7 cellular contexts compared by ENCODE assay signal in genomic region chr5:54610197-54610898, GRCh38.
DNase-seq lines count a peak whose midpoint lies in the region; ATAC-seq, FAIRE-seq and TF ChIP-seq lines count a peak whose summit lies in the region.

No MANE protein-coding gene starts in this region.

- CTCF ChIA-PET in IMR-90 (lab: Yijun Ruan, JAX): no interaction called here

- intact Hi-C loops in IMR-90 (cut with micrococcal nuclease) (no loop called here), vagina (cut with DNase I) (no loop called here)

- dilution Hi-C loops in IMR-90 (cut with HindIII; ENCODE audit: low sequenced_read_pairs, unreplicated experiment): no loop called here

- no peak overlapping the region for H3K56ac ChIP-seq in IMR-90 (ENCODE audit: extremely low read depth, insufficient read depth, low read length)

- no peak overlapping the region for H2AFZ ChIP-seq in IMR-90 (replicated peaks; ENCODE audit: low read length, poor library complexity)
- no peak overlapping the region for H2AFZ ChIP-seq in astrocyte (ENCODE audit: low read depth, low read length)

- TF ChIP-seq POLR2A in IMR-90 (IDR thresholded peaks at IDR 0.05; ENCODE audit: low read depth, low read length) (no peak), vagina (IDR thresholded peaks at IDR 0.05) (no peak)

- TF ChIP-seq RAD21 in IMR-90 (IDR thresholded peaks at IDR 0.05; ENCODE audit: low read length): no peak

- peak overlapping the region; percentile 78; the same call in 1 of the 3 replicates for H2BK15ac ChIP-seq in IMR-90 (ENCODE audit: low read depth, low read length)

- in situ Hi-C loops in IMR-90 (cut with MboI; ENCODE audit: low sequenced_read_pairs): no loop called here

- H3K18ac ChIP-seq in IMR-90 (ENCODE audit: low read depth, low read length): no peak overlapping the region

- H3K27ac ChIP-seq in IMR-90 (ENCODE audit: insufficient read depth, low read length) (no peak overlapping the region), astrocyte (ENCODE audit: low read depth, low read length) (no peak overlapping the region), vagina (no peak overlapping the region)

- no peaks in the 10 kb centered on the region for H3K27me3 Mint-ChIP-seq in astrocyte (ENCODE audit: low read depth, unreplicated experiment)

- H3K79me1 ChIP-seq in IMR-90 (ENCODE audit: low read depth in 1 of 2, low read length in 2 of 2): 0 out of 4 replicates have a peak, but pooled peaks cover 0 to 3% of the 10 kb centered on the region in 2 experiments

- no peaks in the 10 kb centered on the region for H3K79me2 ChIP-seq in astrocyte (ENCODE audit: insufficient read depth, low read length)

- H3K4me2 ChIP-seq in IMR-90 (ENCODE audit: low read depth, low read length): no peak overlapping the region
- H3K4me2 ChIP-seq in astrocyte (ENCODE audit: low read length): no peak overlapping the region

- H3K4me1 ChIP-seq in IMR-90 (ENCODE audit: control insufficient read depth, insufficient read depth, low read length) (peaks cover 16% of the 10 kb centered on the region), astrocyte (ENCODE audit: insufficient read depth, low read length) (peaks cover 8% of the 10 kb centered on the region), vagina (peaks cover 5% of the 10 kb centered on the region)

- H2BK120ac ChIP-seq in IMR-90 (ENCODE audit: low read depth, low read length): peak overlapping the region; percentile 58

- H4K5ac ChIP-seq in IMR-90 (ENCODE audit: low read depth, low read length): peak overlapping the region; percentile 28; the same call in 1 of the 2 replicates

- peaks cover 5% of the 10 kb centered on the region for H3K9me3 Mint-ChIP-seq in astrocyte (ENCODE audit: unreplicated experiment)

- no peak overlapping the region for H2BK5ac ChIP-seq in IMR-90 (ENCODE audit: low read depth, low read length, poor library complexity, severe bottlenecking)

- H3K27ac Mint-ChIP-seq in astrocyte (ENCODE audit: unreplicated experiment): peak overlapping the region; percentile 83

- peak overlapping the region; percentile 75 for H3K14ac ChIP-seq in IMR-90 (replicated peaks; ENCODE audit: low read depth, low read length)

- no peak overlapping the region for H2AK9ac ChIP-seq in IMR-90 (replicated peaks; ENCODE audit: low read depth, low read length, poor library complexity)

- no peak overlapping the region for H3K4me3 Mint-ChIP-seq in astrocyte (ENCODE audit: unreplicated experiment)

- ATAC-seq in GM18508 (IDR thresholded peaks at IDR 0.05; ENCODE audit: insufficient read depth, unreplicated experiment) (peak; percentile 97), GM21526 (IDR thresholded peaks at IDR 0.05; ENCODE audit: low FRiP score, unreplicated experiment) (peak; percentile 95), IMR-90 (ENCODE audit: low read depth) (peak; percentile 45), SK-N-SH treated with all-trans-retinoic acid at 6 μM for 48 hours (no peak)

- H3K9ac ChIP-seq in IMR-90 (ENCODE audit: low read depth, low read length) (no peak overlapping the region), astrocyte (ENCODE audit: low read length) (no peak overlapping the region)

- BruUV-seq in IMR-90 (replicated peaks; lab: Mats Ljungman, UMichigan): no TSS peak

- no peak overlapping the region for H4K91ac ChIP-seq in IMR-90 (ENCODE audit: insufficient read depth, low read depth, low read length)

- peaks cover 9% of the 10 kb centered on the region for H3K9me1 ChIP-seq in IMR-90 (ENCODE audit: insufficient read depth, low read length)

- H3K36me3 Mint-ChIP-seq in astrocyte (ENCODE audit: low read depth, unreplicated experiment): no peaks in the 10 kb centered on the region

- H3K4me3 ChIP-seq in IMR-90 (ENCODE audit: insufficient read depth, low read depth, low read length) (no peak overlapping the region), astrocyte (ENCODE audit: insufficient read depth, low read depth, low read length) (no peak overlapping the region), vagina (no peak overlapping the region)

- peak overlapping the region; percentile 89; the same call in 1 of the 2 replicates for H2AK5ac ChIP-seq in IMR-90 (ENCODE audit: low read depth, low read length)

- no peak for TF ChIP-seq CTCF in IMR-90 (conservative IDR thresholded peaks at IDR 0.05; ENCODE audit: low read depth, low read length)
- no peak for TF ChIP-seq CTCF in astrocyte (IDR thresholded peaks at IDR 0.05; ENCODE audit: insufficient read depth, low read depth, low read length)
- no peak for TF ChIP-seq CTCF in vagina (IDR thresholded peaks at IDR 0.05)

- no CpG with 5 or more reads among the region's 6 CpGs for WGBS in IMR-90 (ENCODE audit: extremely low coverage in 2 of 2, insufficient read length in 1 of 2), 2 experiments

- H3K36me3 ChIP-seq in IMR-90 (ENCODE audit: control insufficient read depth, insufficient read depth, low read length): no peaks in the 10 kb centered on the region
- H3K36me3 ChIP-seq in astrocyte (ENCODE audit: insufficient read depth, low read length): no peaks in the 10 kb centered on the region
- no peaks in the 10 kb centered on the region for H3K36me3 ChIP-seq in vagina

- FAIRE-seq in astrocyte (lab: Jason Lieb, UNC): peak; percentile 89

- H4K20me1 ChIP-seq in IMR-90 (ENCODE audit: insufficient read depth, low read length): no peaks in the 10 kb centered on the region
- H4K20me1 ChIP-seq in astrocyte (ENCODE audit: insufficient read depth, low read length): no peaks in the 10 kb centered on the region

- H3K4me1 Mint-ChIP-seq in astrocyte (ENCODE audit: low read depth, unreplicated experiment): peaks cover 20% of the 10 kb centered on the region

- no peaks in the 10 kb centered on the region for H3K9me3 ChIP-seq in IMR-90 (ENCODE audit: control insufficient read depth, insufficient read depth, low read length)
- no peaks in the 10 kb centered on the region for H3K9me3 ChIP-seq in astrocyte (ENCODE audit: insufficient read depth, low read depth, low read length)
- no peaks in the 10 kb centered on the region for H3K9me3 ChIP-seq in vagina

- peak overlapping the region; percentile 58 for H3K4ac ChIP-seq in IMR-90 (ENCODE audit: low read depth, low read length)

- no peak for DNase-seq in IMR-90
- peak; percentile 50 for DNase-seq in astrocyte (ENCODE audit: low read depth)
- DNase-seq in epidermal melanocyte (ENCODE audit: insufficient read length, low spot score): no peak
- DNase-seq in vagina (ENCODE audit: extremely low spot score in 2 of 2): no peak

- peak overlapping the region; percentile 76 for H2BK20ac ChIP-seq in IMR-90 (ENCODE audit: low read depth, low read length)

- POLR2A ChIA-PET in IMR-90 (lab: Charles Lee; ENCODE audit: unreplicated experiment): no interaction called here

- H3K27me3 ChIP-seq in IMR-90 (ENCODE audit: control insufficient read depth, insufficient read depth, low read length) (no peaks in the 10 kb centered on the region), astrocyte (ENCODE audit: insufficient read depth, low read length) (no peaks in the 10 kb centered on the region), vagina (no peaks in the 10 kb centered on the region)

- no peak overlapping the region for H3K23ac ChIP-seq in IMR-90 (ENCODE audit: low read depth, low read length)

- H4K8ac ChIP-seq in IMR-90 (ENCODE audit: low read depth in 2 of 2, low read length in 2 of 2): peak overlapping the region in 1 of 2 experiments; percentile 50; a peak in 1 of 4 replicates

TF ChIP-seq in IMR-90, 13 proteins besides CTCF, POLR2A, EP300 and RAD21 (continues in another document):
- TF ChIP-seq RFX5 (IDR thresholded peaks at IDR 0.05; ENCODE audit: low read depth, low read length): no peak
- TF ChIP-seq ELK1 (IDR thresholded peaks at IDR 0.05; ENCODE audit: borderline replicate concordance, low read depth, low read length): no peak
- TF ChIP-seq USF2 (IDR thresholded peaks at IDR 0.05; ENCODE audit: low read depth, low read length): no peak
- no peak for TF ChIP-seq SMC3 (IDR thresholded peaks at IDR 0.05; ENCODE audit: low read depth, low read length)

TF ChIP-seq in SK-N-SH treated with all-trans-retinoic acid at 6 μM for 48 hours, 23 proteins besides CTCF, POLR2A, EP300 and RAD21:
- TF ChIP-seq CSDC2 (CRISPR knock-in tag; IDR thresholded peaks at IDR 0.05) (no peak), TOX (CRISPR knock-in tag; IDR thresholded peaks at IDR 0.05; ENCODE audit: borderline replicate concordance) (no peak)
